19 cellular contexts compared by ENCODE assay signal in the genomic region with DNA sequence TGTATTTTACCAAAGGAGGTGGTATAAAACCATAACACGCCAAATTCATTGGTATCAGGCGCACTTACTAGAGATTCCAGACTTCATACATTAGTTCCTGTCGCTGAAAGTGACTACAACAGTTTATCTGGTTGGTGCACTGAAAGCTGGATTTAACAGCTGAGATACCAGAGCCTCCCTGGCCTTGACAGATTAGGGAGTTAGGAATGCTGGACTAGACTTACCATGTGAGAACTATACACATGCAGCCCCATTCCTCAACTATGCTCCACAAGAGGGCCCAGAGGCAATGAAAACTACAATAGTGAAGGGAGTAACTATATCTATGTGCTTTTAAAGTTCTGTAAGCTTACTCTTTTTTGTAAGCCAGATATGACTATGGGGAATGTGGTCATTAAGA.
A peak's percentile ranks its signal among the peaks of the same experiment; 100 is the strongest.
DNase-seq lines count a peak whose midpoint lies in the region; ATAC-seq, FAIRE-seq and TF ChIP-seq lines count a peak whose summit lies in the region.
"Had no signal": no experiment of that assay in that cellular context is flagged by ENCODE, and none has a peak within 500 bp of the region (broad histone marks: within the 10 kb centered on the region; RNA-seq: fewer than 3 reads in every experiment).

No MANE protein-coding gene starts in this region.

- H3K27ac ChIP-seq in A549 (no peak overlapping the region), K562 (ENCODE audit: extremely low read depth, low read depth, low read length) (no peak overlapping the region), upper lobe of right lung (no peak overlapping the region)
- H3K27ac ChIP-seq: BLaER1, KMS-11 had no signal

- H3K9me1 ChIP-seq in K562 (ENCODE audit: control insufficient read depth, insufficient read depth, low read length) = no peaks in the 10 kb centered on the region

- FAIRE-seq in A549 (lab: Jason Lieb, UNC) = no peak
- peak; percentile 73 for FAIRE-seq in K562 (lab: Jason Lieb, UNC)
- FAIRE-seq: A204.1, D721Med, H1 had no signal

- H4K20me1 ChIP-seq in K562 (replicated peaks; ENCODE audit: control insufficient read depth, insufficient read depth, low read length) = no peaks in the 10 kb centered on the region
- H4K20me1 ChIP-seq: BLaER1 had no signal

- no TSS peak for BruUV-seq in K562 (replicated peaks; lab: Mats Ljungman, UMichigan)

- CTCF ChIA-PET in A549 (lab: Yijun Ruan, JAX) (no interaction called here), K562 (lab: Yijun Ruan, JAX; ENCODE audit: low intra/inter-chr PET ratio) (no interaction called here)

- no peak for TF ChIP-seq RAD21 in A549 (conservative IDR thresholded peaks at IDR 0.05 in 1 of 2, IDR thresholded peaks at IDR 0.05 in 1 of 2)
- TF ChIP-seq RAD21 in K562 (CRISPR knock-in tag; conservative IDR thresholded peaks at IDR 0.05 in 1 of 2, IDR thresholded peaks at IDR 0.05 in 1 of 2) = peak in 1 of 2 experiments; percentile 34; a peak in 2 of 4 replicates

- in situ Hi-C loops in K562 (cut with MboI) = no loop called here

- H3K9me3 ChIP-seq in A549 (no peaks in the 10 kb centered on the region), K562 (replicated peaks; ENCODE audit: control insufficient read depth, insufficient read depth, low read depth, low read length) (no peaks in the 10 kb centered on the region), upper lobe of right lung (no peaks in the 10 kb centered on the region)

- H3K4me2 ChIP-seq in A549 = no peak overlapping the region
- H3K4me2 ChIP-seq in K562 (ENCODE audit: insufficient read depth, low read length) = peak overlapping the region; percentile 28; the same call in 1 of the 2 replicates
- H3K4me2 ChIP-seq: BLaER1, KMS-11, SK-N-SH had no signal

- no peak overlapping the region for H3K4me3 ChIP-seq in A549
- no peak overlapping the region for H3K4me3 ChIP-seq in K562
- no peak overlapping the region for H3K4me3 ChIP-seq in upper lobe of right lung
- H3K4me3 ChIP-seq: BLaER1 had no signal

- H3K4me1 ChIP-seq in A549 (0 out of 3 replicates have a peak, but pooled peaks cover 3% of the 10 kb centered on the region), K562 (replicated peaks in 1 of 2; ENCODE audit: control insufficient read depth in 2 of 2, insufficient read depth in 2 of 2, low read length in 2 of 2) (peaks cover 0 to 22% of the 10 kb centered on the region in 2 experiments; a peak in 3 of 5 replicates), upper lobe of right lung (no peaks in the 10 kb centered on the region)
- H3K4me1 ChIP-seq: BLaER1 had no signal

- no peak for TF ChIP-seq EP300 in A549 (IDR thresholded peaks at IDR 0.05)
- peak; percentile 65 for TF ChIP-seq EP300 in K562 (IDR thresholded peaks at IDR 0.05; ENCODE audit: low read length)

- 94% methylated on average over 3 of the region's 3 CpGs for WGBS in A549 (ENCODE audit: missing lambda C conversion rate)
- 20% methylated on average over 3 of the region's 3 CpGs for WGBS in K562 (ENCODE audit: insufficient coverage, low coverage, missing lambda C conversion rate)

- ATAC-seq in A549 = peak; percentile 26 to 59; a peak in 1 of 6 replicates
- ATAC-seq in K562 = peak; percentile 95
- peak; percentile 19 for ATAC-seq in left colon
- ATAC-seq in upper lobe of right lung = no peak

- intact Hi-C loops in K562 (cut with micrococcal nuclease) (no loop called here), left colon (cut with DNase I, micrococcal nuclease) (no loop called here), upper lobe of right lung (cut with DNase I) (no loop called here)

- POLR2A ChIA-PET in A549 (lab: Yijun Ruan, JAX) (no interaction called here), K562 (lab: Yijun Ruan, JAX) (interaction anchor here (0.7 to 0.8 kb wide), 2 partner anchors 18 to 128 kb away, joined by 3 to 4 read pairs; no protein-coding TSS in a partner anchor)

- H3K9ac ChIP-seq in K562 (ENCODE audit: insufficient read depth in 1 of 2, low read depth in 2 of 2, low read length in 2 of 2) = no peak overlapping the region
- H3K9ac ChIP-seq: BLaER1, KMS-11, SK-N-SH had no signal

- no peaks in the 10 kb centered on the region for H3K79me2 ChIP-seq in K562 (ENCODE audit: control insufficient read depth, insufficient read depth, low read length)

- H3K27me3 ChIP-seq in K562 (ENCODE audit: control insufficient read depth in 2 of 2, insufficient read depth in 2 of 2, low read length in 2 of 2) (no peaks in the 10 kb centered on the region), upper lobe of right lung (no peaks in the 10 kb centered on the region)
- H3K27me3 ChIP-seq: BLaER1 had no signal

- H2AFZ ChIP-seq in K562 (ENCODE audit: low read depth, low read length) = peak overlapping the region; percentile 46; the same call in 1 of the 2 replicates

- H3K36me3 ChIP-seq in K562 (ENCODE audit: control insufficient read depth, insufficient read depth, low read length) (no peaks in the 10 kb centered on the region), upper lobe of right lung (no peaks in the 10 kb centered on the region)

- no peak for TF ChIP-seq CTCF in A549 (IDR thresholded peaks at IDR 0.05)
- TF ChIP-seq CTCF in K562 (IDR thresholded peaks at IDR 0.05 in 2 of 3, conservative IDR thresholded peaks at IDR 0.05 in 1 of 3; ENCODE audit: insufficient read depth in 2 of 3, low read depth in 1 of 3, low read length in 3 of 3) = 0 out of 6 replicates have a peak, but pooled peaks of 1 of the 3 experiments have one; percentile 20
- no peak for TF ChIP-seq CTCF in upper lobe of right lung (IDR thresholded peaks at IDR 0.05)

- no peak for TF ChIP-seq POLR2A in A549 (IDR thresholded peaks at IDR 0.05; ENCODE audit: low read length)
- no peak for TF ChIP-seq POLR2A in K562 (conservative IDR thresholded peaks at IDR 0.05)

- DNase-seq in A549 (ENCODE audit: low read depth in 1 of 2, low spot score in 1 of 2) (no peak), OCI-M1 (lab: John Stamatoyannopoulos, UW) (peak; percentile 38), K562 (ENCODE audit: extremely low read depth in 1 of 4, low spot score in 3 of 4) (peak in 2 of 4 experiments; percentile 51 to 71), left colon (no peak), GDM1 (lab: John Stamatoyannopoulos, UW) (no peak), upper lobe of right lung (no peak), midbrain (lab: John Stamatoyannopoulos, UW) (no peak), NCI-H2196 treated with DMSO at 0.1 percent for 48 hours (lab: John Stamatoyannopoulos, UW; ENCODE audit: unreplicated experiment) (no peak)
- DNase-seq: CD4-positive, alpha-beta memory T cell; NCI-H1436; NCI-H1930; NCI-H526 treated with DMSO at 0.1 percent for 48 hours; SHP77 treated with DMSO at 0.1 percent for 48 hours; SK-N-SH had no signal

TF ChIP-seq in A549, 52 proteins besides CTCF, POLR2A, EP300 and RAD21 (continues in another document):
- no peak for TF ChIP-seq MAFK (IDR thresholded peaks at IDR 0.05; ENCODE audit: partially characterized antibody)
- TF ChIP-seq CBX8 (IDR thresholded peaks at IDR 0.05) = no peak
- TF ChIP-seq, protein P1, sequence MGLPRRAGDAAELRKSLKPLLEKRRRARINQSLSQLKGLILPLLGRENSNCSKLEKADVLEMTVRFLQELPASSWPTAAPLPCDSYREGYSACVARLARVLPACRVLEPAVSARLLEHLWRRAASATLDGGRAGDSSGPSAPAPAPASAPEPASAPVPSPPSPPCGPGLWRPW (IDR thresholded peaks at IDR 0.05) = no peak
- TF ChIP-seq MYC (IDR thresholded peaks at IDR 0.05; ENCODE audit: borderline replicate concordance, low read length) = no peak
- no peak for TF ChIP-seq SREBF2 (IDR thresholded peaks at IDR 0.05)

TF ChIP-seq in K562, 482 proteins besides CTCF, POLR2A, EP300 and RAD21 (continues in another document):
- TF ChIP-seq SOX6 (IDR thresholded peaks at IDR 0.05) (peak; percentile 45; the same call in 1 of the 2 replicates), KAT2B (IDR thresholded peaks at IDR 0.05; ENCODE audit: low read depth, low read length) (no peak), RHOXF2B (CRISPR knock-in tag; conservative IDR thresholded peaks at IDR 0.05) (no peak), DPF2 (IDR thresholded peaks at IDR 0.05) (peak; percentile 62), SMARCA4 (IDR thresholded peaks at IDR 0.05) (peak; percentile 73), POLR2AphosphoS5 (IDR thresholded peaks at IDR 0.05; ENCODE audit: control insufficient read depth, insufficient read depth, low read depth, low read length) (peak; percentile 82), KLF16 (IDR thresholded peaks at IDR 0.05) (peak; percentile 63), CSDE1 (IDR thresholded peaks at IDR 0.05) (no peak), ARNT (IDR thresholded peaks at IDR 0.05) (peak in 1 of 2 experiments; percentile 53; a peak in 1 of 4 replicates), PCBP1 (IDR thresholded peaks at IDR 0.05; ENCODE audit: low read depth, low read length, poor library complexity, severe bottlenecking) (no peak), MTA1 (IDR thresholded peaks at IDR 0.05; ENCODE audit: borderline replicate concordance) (0 out of 2 replicates have a peak, but pooled peaks have one; percentile 26), CREM (IDR thresholded peaks at IDR 0.05; ENCODE audit: low read depth) (no peak), BCL6 (CRISPR knock-in tag; IDR thresholded peaks at IDR 0.05) (no peak)
- TF ChIP-seq, protein P2, sequence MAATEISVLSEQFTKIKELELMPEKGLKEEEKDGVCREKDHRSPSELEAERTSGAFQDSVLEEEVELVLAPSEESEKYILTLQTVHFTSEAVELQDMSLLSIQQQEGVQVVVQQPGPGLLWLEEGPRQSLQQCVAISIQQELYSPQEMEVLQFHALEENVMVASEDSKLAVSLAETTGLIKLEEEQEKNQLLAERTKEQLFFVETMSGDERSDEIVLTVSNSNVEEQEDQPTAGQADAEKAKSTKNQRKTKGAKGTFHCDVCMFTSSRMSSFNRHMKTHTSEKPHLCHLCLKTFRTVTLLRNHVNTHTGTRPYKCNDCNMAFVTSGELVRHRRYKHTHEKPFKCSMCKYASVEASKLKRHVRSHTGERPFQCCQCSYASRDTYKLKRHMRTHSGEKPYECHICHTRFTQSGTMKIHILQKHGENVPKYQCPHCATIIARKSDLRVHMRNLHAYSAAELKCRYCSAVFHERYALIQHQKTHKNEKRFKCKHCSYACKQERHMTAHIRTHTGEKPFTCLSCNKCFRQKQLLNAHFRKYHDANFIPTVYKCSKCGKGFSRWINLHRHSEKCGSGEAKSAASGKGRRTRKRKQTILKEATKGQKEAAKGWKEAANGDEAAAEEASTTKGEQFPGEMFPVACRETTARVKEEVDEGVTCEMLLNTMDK (IDR thresholded peaks at IDR 0.05; ENCODE audit: borderline replicate concordance, insufficient read depth, low read depth, low read length, poor library complexity, severe bottlenecking) = peak; percentile 34
- TF ChIP-seq, protein P3, sequence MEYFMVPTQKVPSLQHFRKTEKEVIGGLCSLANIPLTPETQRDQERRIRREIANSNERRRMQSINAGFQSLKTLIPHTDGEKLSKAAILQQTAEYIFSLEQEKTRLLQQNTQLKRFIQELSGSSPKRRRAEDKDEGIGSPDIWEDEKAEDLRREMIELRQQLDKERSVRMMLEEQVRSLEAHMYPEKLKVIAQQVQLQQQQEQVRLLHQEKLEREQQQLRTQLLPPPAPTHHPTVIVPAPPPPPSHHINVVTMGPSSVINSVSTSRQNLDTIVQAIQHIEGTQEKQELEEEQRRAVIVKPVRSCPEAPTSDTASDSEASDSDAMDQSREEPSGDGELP (CRISPR knock-in tag; IDR thresholded peaks at IDR 0.05; ENCODE audit: borderline replicate concordance) = peak; percentile 45; the same call in 1 of the 2 replicates

Comparison
In these comparisons a context has a peak if more than half of its experiments do, and no peak if none do; other contexts are left out.
1. Of the 35 proteins assayed by ChIP-seq in both K562 and A549: peak only in K562: EP300 and KDM1A; only in A549: none; in both: none; in neither: 30; mixed calls (peak in some experiments, not most) for 3.